Comparison of ENCODE assay signal across 8 cellular contexts in genomic region chr5:76641514-76642120, GRCh38. TPM values are rescaled to one million over a fixed set of nuclear protein-coding genes. Genes with fewer than 3 reads are reported as not detected.
DNase-seq lines count a peak whose midpoint lies in the region; ATAC-seq and TF ChIP-seq lines count a peak whose summit lies in the region.

No MANE protein-coding gene starts in this region.

- no peaks in the 10 kb centered on the region for H3K27me3 ChIP-seq in BJ (ENCODE audit: control insufficient read depth, insufficient read depth, low read length)
- H3K27me3 ChIP-seq in foreskin keratinocyte, result no peaks in the 10 kb centered on the region

- H3K9me3 Mint-ChIP-seq in activated T-helper 17 cell treated with anti-CD3 and anti-CD28 coated beads, Interleukin-2, amount 50 U/mL, for 72 hours, result no peaks in the 10 kb centered on the region

- no peak for DNase-seq in BJ (ENCODE audit: low read depth)
- peak; percentile 62 for DNase-seq in HCEC 1CT
- peak; percentile 6 for DNase-seq in SHP77 treated with DMSO at 0.1 percent for 48 hours (lab: John Stamatoyannopoulos, UW)
- DNase-seq in foreskin keratinocyte, result peak; percentile 6 to 49
- peak; percentile 14 for DNase-seq in putamen (ENCODE audit: low spot score)

- POLR2A ChIA-PET in BJ (lab: Charles Lee), result no interaction called here

- H3K4me3 Mint-ChIP-seq in activated T-helper 17 cell treated with anti-CD3 and anti-CD28 coated beads, Interleukin-2, amount 50 U/mL, for 72 hours, result no peak overlapping the region

- no peak overlapping the region for H3K27ac Mint-ChIP-seq in activated T-helper 17 cell treated with anti-CD3 and anti-CD28 coated beads, Interleukin-2, amount 50 U/mL, for 72 hours

- peaks cover 12% of the 10 kb centered on the region for H3K4me1 Mint-ChIP-seq in activated T-helper 17 cell treated with anti-CD3 and anti-CD28 coated beads, Interleukin-2, amount 50 U/mL, for 72 hours

- H3K27me3 Mint-ChIP-seq in activated T-helper 17 cell treated with anti-CD3 and anti-CD28 coated beads, Interleukin-2, amount 50 U/mL, for 72 hours, result no peaks in the 10 kb centered on the region

- H3K27ac ChIP-seq in foreskin keratinocyte, result no peak overlapping the region

- H3K4me1 ChIP-seq in foreskin keratinocyte, result no peaks in the 10 kb centered on the region

- H3K4me3 ChIP-seq in BJ (ENCODE audit: low read depth, low read length), result no peak overlapping the region

- TF ChIP-seq CTCF in BJ (IDR thresholded peaks at IDR 0.05; ENCODE audit: insufficient read depth, low read depth, low read length) (peak; percentile 84), foreskin keratinocyte (conservative IDR thresholded peaks at IDR 0.05) (peak; percentile 92)

- no peaks in the 10 kb centered on the region for H3K36me3 ChIP-seq in BJ (ENCODE audit: control insufficient read depth, insufficient read depth, low read length)

- peak; percentile 63 for ATAC-seq in activated T-helper 17 cell treated with anti-CD3 and anti-CD28 coated beads, Interleukin-2, amount 50 U/mL, for 72 hours (replicated peaks)
- ATAC-seq in foreskin keratinocyte (peak; percentile 48), GM18502 (IDR thresholded peaks at IDR 0.05; ENCODE audit: poor library complexity, unreplicated experiment) (no peak), GM21381 (IDR thresholded peaks at IDR 0.05; ENCODE audit: unreplicated experiment) (no peak)

- CTCF ChIA-PET in BJ (lab: Yijun Ruan, JAX), result interaction anchor here (0.7 to 4.8 kb wide), 14 partner anchors 10 to 133 kb away, joined by 3 to 93 read pairs (median 4); no protein-coding TSS in a partner anchor

- H3K36me3 Mint-ChIP-seq in activated T-helper 17 cell treated with anti-CD3 and anti-CD28 coated beads, Interleukin-2, amount 50 U/mL, for 72 hours (ENCODE audit: low read depth), result peaks cover 99% of the 10 kb centered on the region

RNA-seq across cellular contexts. Expression of gene F2RL2, which starts 18.4 kb away (rescaled TPM):
- polyA plus RNA-seq in BJ (2011; rRNA removed), result 48.8 and 60.8 TPM in 2 replicates
- polyA minus RNA-seq in BJ (2011; rRNA and poly(A)+ RNA removed), result 32.0 and 43.8 TPM in 2 replicates
- 1 to 10 TPM in 1 of 2 donors, not detected in 1; 1.1 TPM for total RNA-seq in activated T-helper 17 cell treated with anti-CD3 and anti-CD28 coated beads, Interleukin-2, amount 50 U/mL, for 72 hours
- total RNA-seq in foreskin keratinocyte, result 0.04 TPM in 1 of 2 replicates, not detected in the other
- polyA plus RNA-seq in foreskin keratinocyte, result 0.06 TPM in 1 of 2 replicates, not detected in the other

Comparison
In these comparisons a context has a peak if more than half of its experiments do, and no peak if none do; other contexts are left out.
1. ATAC-seq: peak in activated T-helper 17 cell treated with anti-CD3 and anti-CD28 coated beads, Interleukin-2, amount 50 U/mL, for 72 hours (single experiment) and foreskin keratinocyte (single experiment); none in GM18502 (single experiment) and GM21381 (single experiment).